Comparison of ENCODE assay signal across 8 cellular contexts in genomic region chr2:237744613-237745249, GRCh38. TPM values are rescaled to one million over a fixed set of nuclear protein-coding genes. Genes with fewer than 3 reads are reported as not detected.
A peak's percentile ranks its signal among the peaks of the same experiment; 100 is the strongest.
DNase-seq lines count a peak whose midpoint lies in the region; ATAC-seq and TF ChIP-seq lines count a peak whose summit lies in the region.

No MANE protein-coding gene starts in this region.

- H3K27me3 Mint-ChIP-seq in CD14-positive monocyte (ENCODE audit: low read depth in 3 of 3): no peaks in the 10 kb centered on the region
- H3K27me3 Mint-ChIP-seq in activated CD8-positive, alpha-beta T cell treated with anti-CD3 and anti-CD28 coated beads for 36 hours: no peaks in the 10 kb centered on the region

- ATAC-seq in GM21717 (IDR thresholded peaks at IDR 0.05; ENCODE audit: unreplicated experiment): peak; percentile 74
- peak; percentile 81 for ATAC-seq in activated CD8-positive, alpha-beta T cell treated with anti-CD3 and anti-CD28 coated beads for 36 hours
- no peak for ATAC-seq in HG03571 (IDR thresholded peaks at IDR 0.05; ENCODE audit: unreplicated experiment)

- peaks cover 49 to 73% of the 10 kb centered on the region in 2 donors for H3K36me3 Mint-ChIP-seq in CD14-positive monocyte
- peaks cover 38% of the 10 kb centered on the region for H3K36me3 Mint-ChIP-seq in activated CD8-positive, alpha-beta T cell treated with anti-CD3 and anti-CD28 coated beads for 36 hours (ENCODE audit: low read depth)

- no peak overlapping the region for H3K4me3 Mint-ChIP-seq in CD14-positive monocyte
- H3K4me3 Mint-ChIP-seq in activated CD8-positive, alpha-beta T cell treated with anti-CD3 and anti-CD28 coated beads for 36 hours: no peak overlapping the region

- peak overlapping the region in 6 of 7 donors; percentile 30 to 88 (median 73) for H3K27ac Mint-ChIP-seq in CD14-positive monocyte
- peak overlapping the region; percentile 67 for H3K27ac Mint-ChIP-seq in activated CD8-positive, alpha-beta T cell treated with anti-CD3 and anti-CD28 coated beads for 36 hours

- intact Hi-C loops in CD14-positive monocyte (cut with micrococcal nuclease): loop anchor here (5.0 kb wide), 4 partner anchors 72 to 232 kb away; no protein-coding TSS in a partner anchor
- intact Hi-C loops in activated CD8-positive, alpha-beta T cell treated with anti-CD3 and anti-CD28 coated beads for 36 hours (cut with micrococcal nuclease): loop anchor here (1.0 to 10.0 kb wide), 2 partner anchors 71 to 160 kb away; no protein-coding TSS in a partner anchor

- peaks cover 43% of the 10 kb centered on the region for H3K4me1 Mint-ChIP-seq in CD14-positive monocyte
- peaks cover 39% of the 10 kb centered on the region for H3K4me1 Mint-ChIP-seq in activated CD8-positive, alpha-beta T cell treated with anti-CD3 and anti-CD28 coated beads for 36 hours (ENCODE audit: low read depth)

- CTCF ChIA-PET in activated CD8-positive, alpha-beta T cell treated with anti-CD3 and anti-CD28 coated beads for 36 hours (lab: Charles Lee): interaction anchor here (0.6 to 10.6 kb wide), 53 partner anchors 10 to 519 kb away, joined by 3 to 125 read pairs (median 4); partner anchors contain the start of gene RAB17

- peak; percentile 96 for TF ChIP-seq CTCF in CD14-positive monocyte (IDR thresholded peaks at IDR 0.05)
- TF ChIP-seq CTCF in activated CD8-positive, alpha-beta T cell treated with anti-CD3 and anti-CD28 coated beads for 36 hours (IDR thresholded peaks at IDR 0.05): peak; percentile 94

- peaks cover 0 to 3% (median 0%) of the 10 kb centered on the region in 7 donors for H3K9me3 Mint-ChIP-seq in CD14-positive monocyte
- no peaks in the 10 kb centered on the region for H3K9me3 Mint-ChIP-seq in activated CD8-positive, alpha-beta T cell treated with anti-CD3 and anti-CD28 coated beads for 36 hours

- peak; percentile 76 for DNase-seq in CD14-positive monocyte (ENCODE audit: low spot score)
- DNase-seq in NCI-H345 treated with DMSO at 0.1 percent for 48 hours (lab: John Stamatoyannopoulos, UW; ENCODE audit: unreplicated experiment): peak; percentile 31
- DNase-seq in activated CD8-positive, alpha-beta T cell treated with anti-CD3 and anti-CD28 coated beads for 36 hours: peak; percentile 77
- peak; percentile 43 to 69 for DNase-seq in dermis microvascular lymphatic vessel endothelial cell (ENCODE audit: low read depth in 2 of 2)
- DNase-seq in medulla oblongata (ENCODE audit: extremely low spot score): peak; percentile 85
- DNase-seq in stimulated activated CD8-positive, alpha-beta memory T cell treated with anti-CD3 and anti-CD28 coated beads, Interleukin-15, amount 100 ng/mL, for 24 hours (ENCODE audit: low read depth): peak; percentile 68

- POLR2A ChIA-PET in activated CD8-positive, alpha-beta T cell treated with anti-CD3 and anti-CD28 coated beads for 36 hours (lab: Charles Lee): interaction anchor here (0.6 to 1.5 kb wide), 7 partner anchors 10 to 117 kb away, joined by 3 to 8 read pairs (median 4); no protein-coding TSS in a partner anchor

RNA-seq across cellular contexts. Expression of gene RBM44, which starts 53.8 kb away (rescaled TPM):
- under 1 TPM in 1 of 2 donors, not detected in 1; 0.07 TPM for polyA plus RNA-seq in CD14-positive monocyte
- total RNA-seq in activated CD8-positive, alpha-beta T cell treated with anti-CD3 and anti-CD28 coated beads for 36 hours: under 1 TPM; 0.52 to 0.87 TPM
- total RNA-seq in dermis microvascular lymphatic vessel endothelial cell: 0.26 and 0.38 TPM in 2 replicates

Comparison
In these comparisons a context has a peak if more than half of its experiments do, and no peak if none do; other contexts are left out.
1. DNase-seq: peak in every context shown above with its lines; median percentile 85 in medulla oblongata; 77 in activated CD8-positive, alpha-beta T cell treated with anti-CD3 and anti-CD28 coated beads for 36 hours; 76 in CD14-positive monocyte; 68 in stimulated activated CD8-positive, alpha-beta memory T cell treated with anti-CD3 and anti-CD28 coated beads, Interleukin-15, amount 100 ng/mL, for 24 hours; 56 in dermis microvascular lymphatic vessel endothelial cell; 31 in NCI-H345 treated with DMSO at 0.1 percent for 48 hours.